In genomic region chr2:218267259-218267658, GRCh38 we compare ENCODE assay signal across 23 cellular contexts. TPM values are rescaled to one million over a fixed set of nuclear protein-coding genes. Genes with fewer than 3 reads are reported as not detected.
DNase-seq lines count a peak whose midpoint lies in the region; ATAC-seq and TF ChIP-seq lines count a peak whose summit lies in the region.
"Had no signal": no experiment of that assay in that cellular context is flagged by ENCODE, and none has a peak within 500 bp of the region (broad histone marks: within the 10 kb centered on the region; RNA-seq: fewer than 3 reads in every experiment).

No MANE protein-coding gene starts in this region.

- TF ChIP-seq POLR2A in sigmoid colon (IDR thresholded peaks at IDR 0.05), result no peak

- no peaks in the 10 kb centered on the region for H3K27me3 Mint-ChIP-seq in activated naive CD4-positive, alpha-beta T cell treated with anti-CD3 and anti-CD28 coated beads, Interleukin-2, amount 50 U/mL, for 24 hours
- H3K27me3 Mint-ChIP-seq in T-helper 17 cell (no peaks in the 10 kb centered on the region), endothelial cell (ENCODE audit: unreplicated experiment) (peaks cover 13% of the 10 kb centered on the region)

- H3K4me1 Mint-ChIP-seq in activated naive CD4-positive, alpha-beta T cell treated with anti-CD3 and anti-CD28 coated beads, Interleukin-2, amount 50 U/mL, for 24 hours, result peaks cover 51% of the 10 kb centered on the region
- H3K4me1 Mint-ChIP-seq in T-helper 17 cell, result peaks cover 36% of the 10 kb centered on the region
- H3K4me1 Mint-ChIP-seq in endothelial cell (ENCODE audit: unreplicated experiment), result peaks cover 23% of the 10 kb centered on the region

- no peak overlapping the region for H3K4me3 ChIP-seq in sigmoid colon
- H3K4me3 ChIP-seq in brain microvascular endothelial cell (ENCODE audit: low read depth, low read length), result no peak overlapping the region
- H3K4me3 ChIP-seq: dorsolateral prefrontal cortex, MG63, neural progenitor cell, psoas muscle, tibial artery had no signal

- WGBS in sigmoid colon, 2 donors, result 96 to 97% methylated on average over 6 of the region's 6 CpGs

- peaks cover 29 to 48% (median 33%) of the 10 kb centered on the region in 4 donors for H3K36me3 ChIP-seq in sigmoid colon
- H3K36me3 ChIP-seq in brain microvascular endothelial cell (replicated peaks), result peaks cover 31% of the 10 kb centered on the region
- H3K36me3 ChIP-seq: neural progenitor cell had no signal

- H3K4me1 ChIP-seq in sigmoid colon, result peaks cover 0 to 57% (median 51%) of the 10 kb centered on the region in 4 donors
- H3K4me1 ChIP-seq: foreskin keratinocyte had no signal

- ATAC-seq in T-helper 17 cell, result no peak
- ATAC-seq: foreskin keratinocyte, psoas muscle had no signal

- no peak overlapping the region for H3K27ac Mint-ChIP-seq in activated naive CD4-positive, alpha-beta T cell treated with anti-CD3 and anti-CD28 coated beads, Interleukin-2, amount 50 U/mL, for 24 hours
- H3K27ac Mint-ChIP-seq in T-helper 17 cell (peak overlapping the region; percentile 60), endothelial cell (ENCODE audit: unreplicated experiment) (no peak overlapping the region)
- H3K27ac Mint-ChIP-seq: neural progenitor cell had no signal

- H3K9me3 Mint-ChIP-seq in activated naive CD4-positive, alpha-beta T cell treated with anti-CD3 and anti-CD28 coated beads, Interleukin-2, amount 50 U/mL, for 24 hours, result no peaks in the 10 kb centered on the region
- no peaks in the 10 kb centered on the region for H3K9me3 Mint-ChIP-seq in endothelial cell (ENCODE audit: unreplicated experiment)
- H3K9me3 Mint-ChIP-seq: CD14-positive monocyte, neural progenitor cell had no signal

- H3K9me3 ChIP-seq in T-helper 17 cell (ENCODE audit: control insufficient read depth, low read length, poor library complexity, severe bottlenecking) (no peaks in the 10 kb centered on the region), sigmoid colon (no peaks in the 10 kb centered on the region)
- H3K9me3 ChIP-seq: MG63, psoas muscle, tibial artery had no signal

- peak overlapping the region; percentile 39 for H3K4me3 Mint-ChIP-seq in activated naive CD4-positive, alpha-beta T cell treated with anti-CD3 and anti-CD28 coated beads, Interleukin-2, amount 50 U/mL, for 24 hours
- H3K4me3 Mint-ChIP-seq in T-helper 17 cell, result no peak overlapping the region
- H3K4me3 Mint-ChIP-seq in endothelial cell (ENCODE audit: unreplicated experiment), result peak overlapping the region; percentile 38
- H3K4me3 Mint-ChIP-seq: CD14-positive monocyte, neural progenitor cell had no signal

- TF ChIP-seq CTCF in endothelial cell (IDR thresholded peaks at IDR 0.05; ENCODE audit: unreplicated experiment) (no peak), sigmoid colon (IDR thresholded peaks at IDR 0.05) (no peak), brain microvascular endothelial cell (IDR thresholded peaks at IDR 0.05; ENCODE audit: low read depth, low read length, missing control alignments) (no peak)

- TF ChIP-seq EP300 in sigmoid colon (IDR thresholded peaks at IDR 0.05), result no peak

- no peak overlapping the region for H3K27ac ChIP-seq in sigmoid colon
- H3K27ac ChIP-seq in brain microvascular endothelial cell, result no peak overlapping the region
- H3K27ac ChIP-seq: dorsolateral prefrontal cortex, foreskin keratinocyte, neural progenitor cell, psoas muscle, tibial artery had no signal

- H3K36me3 Mint-ChIP-seq in activated naive CD4-positive, alpha-beta T cell treated with anti-CD3 and anti-CD28 coated beads, Interleukin-2, amount 50 U/mL, for 24 hours, result peaks cover 5% of the 10 kb centered on the region
- H3K36me3 Mint-ChIP-seq in T-helper 17 cell (ENCODE audit: low read depth), result no peaks in the 10 kb centered on the region
- H3K36me3 Mint-ChIP-seq in endothelial cell (ENCODE audit: low read depth, unreplicated experiment), result peaks cover 32% of the 10 kb centered on the region

- in situ Hi-C loops in brain microvascular endothelial cell (cut with HindIII; ENCODE audit: low pct_ligation_motif_present, low sequenced_read_pairs), result no loop called here

- H3K27me3 ChIP-seq in sigmoid colon (no peaks in the 10 kb centered on the region), brain microvascular endothelial cell (replicated peaks) (no peaks in the 10 kb centered on the region)
- H3K27me3 ChIP-seq: dorsolateral prefrontal cortex, foreskin keratinocyte, MG63, neural progenitor cell, tibial artery had no signal

- intact Hi-C loops in sigmoid colon (cut with DNase I), result no loop called here

- no peak for DNase-seq in activated naive CD4-positive, alpha-beta T cell treated with anti-CD3 and anti-CD28 coated beads, Interleukin-2, amount 50 U/mL, for 16 hours
- no peak for DNase-seq in T-helper 17 cell
- DNase-seq in endothelial cell (ENCODE audit: low spot score), result no peak
- peak; percentile 60 for DNase-seq in sigmoid colon
- no peak for DNase-seq in cerebellum (ENCODE audit: low spot score)
- no peak for DNase-seq in NCI-H82 treated with DMSO at 0.1 percent for 48 hours (lab: John Stamatoyannopoulos, UW; ENCODE audit: unreplicated experiment)
- no peak for DNase-seq in brain microvascular endothelial cell
- DNase-seq: DMS153; foreskin keratinocyte; GDM1; kidney glomerular epithelial cell; mesendoderm; MG63; NCI-H146; NCI-H524 treated with DMSO at 0.1 percent for 48 hours; stimulated activated CD4-positive, alpha-beta T cell treated with anti-CD3 and anti-CD28 coated beads, Interleukin-2, amount 100 ng/mL, for 24 hours; stimulated activated naive CD4-positive, alpha-beta T cell treated with Interleukin-2 at 50 U/mL for 16 hours had no signal

RNA-seq across cellular contexts. Expression of gene AAMP, which starts 2.7 kb away (rescaled TPM):
- total RNA-seq in T-helper 17 cell (10 to 100 TPM; 46.8 to 47.0 TPM), endothelial cell (ENCODE audit: unreplicated experiment) (67.6 TPM), sigmoid colon (100 to 1,000 TPM in 1 of 4 donors, 10 to 100 TPM in 3; 85.7 to 103 (median 90.0) TPM), cerebellum (52.1 TPM)
- 100 to 1,000 TPM; 108 to 141 (median 138) TPM for polyA plus RNA-seq in sigmoid colon

RNA-seq across cellular contexts. Expression of gene PNKD, which starts 3.1 kb away (rescaled TPM):
- total RNA-seq in T-helper 17 cell (10 to 100 TPM; 21.1 to 31.2 TPM), endothelial cell (ENCODE audit: unreplicated experiment) (31.7 TPM), sigmoid colon (10 to 100 TPM; 46.8 to 95.1 (median 69.1) TPM), cerebellum (12.2 TPM)
- 100 to 1,000 TPM; 112 to 199 (median 190) TPM for polyA plus RNA-seq in sigmoid colon

RNA-seq across cellular contexts. Expression of gene GPBAR1, which starts 6.4 kb away (rescaled TPM):
- total RNA-seq in T-helper 17 cell, result 1 to 10 TPM; 1.5 to 2.7 TPM
- total RNA-seq in endothelial cell (ENCODE audit: unreplicated experiment), result 0.77 TPM
- total RNA-seq in sigmoid colon, result 1 to 10 TPM; 3.1 to 7.1 (median 5.4) TPM
- 1 to 10 TPM in 2 of 3 donors, under 1 TPM in 1; 0.60 to 2.5 (median 1.4) TPM for polyA plus RNA-seq in sigmoid colon
- total RNA-seq in cerebellum, result 0.18 TPM

RNA-seq across cellular contexts. Expression of gene TMBIM1, which starts 25.0 kb away (rescaled TPM):
- total RNA-seq in T-helper 17 cell (100 to 1,000 TPM in 1 of 2 donors, 10 to 100 TPM in 1; 97.4 to 121 TPM), endothelial cell (ENCODE audit: unreplicated experiment) (78.5 TPM), sigmoid colon (100 to 1,000 TPM; 116 to 157 (median 146) TPM), cerebellum (10.7 TPM)
- polyA plus RNA-seq in sigmoid colon, result 100 to 1,000 TPM in 2 of 3 donors, 10 to 100 TPM in 1; 90.2 to 204 (median 109) TPM

RNA-seq across cellular contexts. Expression of gene ARPC2, which starts 50.3 kb away (rescaled TPM):
- 100 to 1,000 TPM; 424 to 467 TPM for total RNA-seq in T-helper 17 cell
- total RNA-seq in endothelial cell (ENCODE audit: unreplicated experiment), result 468 TPM
- 100 to 1,000 TPM; 235 to 267 (median 258) TPM for total RNA-seq in sigmoid colon
- 100 to 1,000 TPM; 366 to 517 (median 411) TPM for polyA plus RNA-seq in sigmoid colon
- 103 TPM for total RNA-seq in cerebellum
